In the genomic region with DNA sequence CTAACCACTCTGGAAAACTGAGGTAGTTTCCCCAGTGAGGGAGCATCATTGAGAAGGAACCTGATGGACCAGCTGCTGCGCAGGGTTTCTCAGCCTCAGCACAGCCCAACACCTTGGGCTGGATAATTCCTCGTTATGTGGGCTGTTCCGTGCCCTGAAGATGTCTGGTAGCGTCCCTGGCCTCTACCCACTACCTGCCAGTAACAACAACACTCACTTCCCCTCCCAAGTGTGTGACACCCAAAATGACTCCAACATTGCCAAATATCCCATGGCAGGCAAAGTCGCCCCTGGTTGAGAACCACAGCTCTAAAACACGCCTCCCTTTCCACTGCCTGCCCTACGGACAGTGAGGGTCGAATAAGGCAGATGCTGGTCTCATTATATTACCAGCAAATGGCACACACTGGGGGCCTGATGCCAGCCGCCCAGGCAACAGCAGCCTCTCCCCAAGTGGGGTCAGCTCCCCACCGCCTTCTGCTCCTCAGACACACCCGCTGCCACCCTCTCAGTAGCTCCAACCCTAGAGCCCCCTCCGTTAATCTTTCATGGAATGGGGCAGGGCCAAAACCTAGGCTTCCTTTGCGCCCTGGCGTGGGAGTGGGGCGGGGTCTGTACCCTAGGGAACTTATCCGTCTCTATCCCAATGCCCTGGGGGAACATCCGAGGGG, we compare ENCODE assay signal across 8 cellular contexts. TPM values are rescaled to one million over a fixed set of nuclear protein-coding genes. Genes with fewer than 3 reads are reported as not detected.
DNase-seq lines count a peak whose midpoint lies in the region; ATAC-seq and TF ChIP-seq lines count a peak whose summit lies in the region.

No MANE protein-coding gene starts in this region.

- H3K36me3 ChIP-seq in stomach = no peaks in the 10 kb centered on the region

- TF ChIP-seq EP300 in stomach (IDR thresholded peaks at IDR 0.05) = no peak

- H3K27me3 ChIP-seq in stomach = no peaks in the 10 kb centered on the region

- H3K36me3 Mint-ChIP-seq in T-cell = no peaks in the 10 kb centered on the region
- H3K36me3 Mint-ChIP-seq in glutamatergic neuron (ENCODE audit: unreplicated experiment) = no peaks in the 10 kb centered on the region

- CTCF ChIA-PET in T-cell (lab: Charles Lee) = no interaction called here

- H3K4me3 Mint-ChIP-seq in T-cell (peak overlapping the region; percentile 82 to 90 (median 83)), glutamatergic neuron (ENCODE audit: unreplicated experiment) (peak overlapping the region; percentile 38)

- TF ChIP-seq POLR2A in stomach (IDR thresholded peaks at IDR 0.05) = no peak

- H3K9me3 ChIP-seq in stomach = no peaks in the 10 kb centered on the region

- peak overlapping the region; percentile 54 to 85 (median 68) for H3K4me3 ChIP-seq in stomach

- TF ChIP-seq CTCF in glutamatergic neuron (IDR thresholded peaks at IDR 0.05; ENCODE audit: partially characterized antibody, unreplicated experiment) (no peak), stomach (IDR thresholded peaks at IDR 0.05) (no peak)

- H3K27ac Mint-ChIP-seq in T-cell = peak overlapping the region; percentile 79 to 83
- H3K27ac Mint-ChIP-seq in glutamatergic neuron (ENCODE audit: unreplicated experiment) = no peak overlapping the region

- H3K4me1 ChIP-seq in stomach = peaks cover 45 to 70% (median 62%) of the 10 kb centered on the region in 4 donors

- DNase-seq in NCI-H82 (lab: John Stamatoyannopoulos, UW) (peak; percentile 82), NCI-H82 treated with DMSO at 0.1 percent for 48 hours (lab: John Stamatoyannopoulos, UW; ENCODE audit: unreplicated experiment) (no peak), T-cell (no peak), glutamatergic neuron (no peak), stomach (no peak), foreskin melanocyte (no peak)

- WGBS in stomach, 5 donors = 25 to 53% (median 44%) methylated on average over 14 to 17 of the region's 17 CpGs

- POLR2A ChIA-PET in T-cell (lab: Charles Lee) = interaction anchor here in 1 of 2 donors (0.6 kb wide), 3 partner anchors 50 to 395 kb away, joined by 3 to 4 read pairs (median 3); no protein-coding TSS in a partner anchor

- H3K4me1 Mint-ChIP-seq in T-cell = peaks cover 39 to 63% (median 53%) of the 10 kb centered on the region in 3 donors
- H3K4me1 Mint-ChIP-seq in glutamatergic neuron (ENCODE audit: low read depth, unreplicated experiment) = peaks cover 16% of the 10 kb centered on the region

- H3K27me3 Mint-ChIP-seq in T-cell (no peaks in the 10 kb centered on the region), glutamatergic neuron (ENCODE audit: unreplicated experiment) (peaks cover 12% of the 10 kb centered on the region)

- intact Hi-C loops in stomach (cut with DNase I; ENCODE audit: low total_unique reads) = no loop called here

- ATAC-seq in T-cell (replicated peaks in 1 of 4) = no peak
- ATAC-seq in HG03457 (IDR thresholded peaks at IDR 0.05; ENCODE audit: unreplicated experiment) = no peak
- ATAC-seq in GM19035 (IDR thresholded peaks at IDR 0.05; ENCODE audit: unreplicated experiment) = no peak

- no peaks in the 10 kb centered on the region for H3K9me3 Mint-ChIP-seq in T-cell
- peaks cover 7% of the 10 kb centered on the region for H3K9me3 Mint-ChIP-seq in glutamatergic neuron (ENCODE audit: unreplicated experiment)

- H3K27ac ChIP-seq in stomach = peak overlapping the region; percentile 84 to 93 (median 88)

RNA-seq across cellular contexts. Expression of a gene that starts 1.0 kb away (rescaled TPM):
- total RNA-seq in T-cell (10 to 100 TPM; 35.2 to 99.0 (median 74.0) TPM), glutamatergic neuron (ENCODE audit: unreplicated experiment) (1.9 TPM), stomach (100 to 1,000 TPM in 2 of 5 donors, 10 to 100 TPM in 3; 16.9 to 175 (median 43.8) TPM)
- 10 to 100 TPM in 1 of 3 donors, 1 to 10 TPM in 2; 4.6 to 17.5 (median 9.2) TPM for polyA plus RNA-seq in stomach

RNA-seq across cellular contexts. Expression of a gene that starts 32.8 kb away (rescaled TPM):
- not detected for total RNA-seq in T-cell
- 0.39 TPM for total RNA-seq in glutamatergic neuron (ENCODE audit: unreplicated experiment)
- total RNA-seq in stomach = not detected
- polyA plus RNA-seq in stomach = under 1 TPM in 1 of 3 donors, not detected in 2; 0.44 TPM

RNA-seq across cellular contexts. Expression of a gene that starts 37.3 kb away (rescaled TPM):
- total RNA-seq in T-cell = under 1 TPM; 0.20 to 0.76 (median 0.65) TPM
- total RNA-seq in glutamatergic neuron (ENCODE audit: unreplicated experiment) = 20.4 TPM
- 10 to 100 TPM in 3 of 5 donors, 1 to 10 TPM in 1, not detected in 1; 6.8 to 40.4 (median 28.4) TPM for total RNA-seq in stomach
- 100 to 1,000 TPM in 1 of 3 donors, 10 to 100 TPM in 1, 1 to 10 TPM in 1; 9.9 to 101 (median 65.1) TPM for polyA plus RNA-seq in stomach

RNA-seq across cellular contexts. Expression of a gene that starts 39.6 kb away (rescaled TPM):
- 1 to 10 TPM in 2 of 5 donors, under 1 TPM in 3; 0.66 to 1.3 (median 0.92) TPM for total RNA-seq in T-cell
- total RNA-seq in glutamatergic neuron (ENCODE audit: unreplicated experiment) = 1.4 TPM
- 1 to 10 TPM in 1 of 5 donors, under 1 TPM in 1, not detected in 3; 0.72 to 5.7 TPM for total RNA-seq in stomach
- 10 to 100 TPM in 1 of 3 donors, 1 to 10 TPM in 2; 3.6 to 12.2 (median 4.2) TPM for polyA plus RNA-seq in stomach

RNA-seq across cellular contexts. Expression of a gene that starts 47.3 kb away (rescaled TPM):
- total RNA-seq in T-cell (10 to 100 TPM; 33.9 to 57.8 (median 47.5) TPM), glutamatergic neuron (ENCODE audit: unreplicated experiment) (94.3 TPM), stomach (10 to 100 TPM in 4 of 5 donors, 1 to 10 TPM in 1; 9.9 to 32.7 (median 17.9) TPM)
- 1 to 10 TPM; 4.6 to 7.2 (median 6.1) TPM for polyA plus RNA-seq in stomach
